ENCODE assay signal across 1 cellular context in the genomic region with DNA sequence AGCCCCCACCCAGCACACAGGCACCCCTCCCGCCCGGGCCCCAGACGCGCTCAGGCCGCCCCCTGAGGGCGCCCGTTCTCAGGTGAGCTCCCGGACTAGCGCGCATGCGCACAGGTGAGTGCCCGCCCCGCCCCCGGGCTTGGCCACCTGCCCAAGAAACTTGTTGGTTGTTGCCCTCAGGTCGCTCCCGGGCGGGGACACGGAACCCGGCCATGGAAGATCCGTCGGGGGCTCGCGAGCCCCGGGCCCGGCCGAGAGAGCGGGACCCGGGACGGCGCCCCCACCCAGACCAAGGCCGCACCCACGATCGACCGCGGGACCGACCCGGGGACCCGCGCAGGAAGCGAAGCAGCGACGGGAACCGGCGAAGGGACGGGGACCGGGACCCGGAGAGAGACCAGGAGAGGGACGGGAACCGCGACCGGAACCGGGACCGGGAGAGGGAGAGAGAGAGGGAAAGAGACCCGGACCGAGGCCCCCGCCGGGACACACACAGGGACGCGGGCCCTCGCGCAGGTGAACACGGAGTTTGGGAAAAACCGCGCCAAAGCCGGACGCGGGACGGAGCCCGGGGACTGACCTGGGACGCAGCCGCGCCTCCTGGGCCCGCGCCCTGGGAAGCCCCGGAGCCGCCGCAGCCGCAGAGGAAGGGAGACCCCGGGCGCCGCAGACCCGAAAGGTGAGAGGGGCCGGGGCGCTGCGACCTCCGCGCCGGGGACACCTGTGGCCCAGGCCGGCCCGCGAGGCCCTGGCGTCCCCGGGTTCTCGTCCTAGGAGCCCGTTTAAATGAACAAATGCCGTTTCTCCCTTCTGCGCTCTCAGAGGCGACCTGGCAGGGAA.
A peak's percentile ranks its signal among the peaks of the same experiment; 100 is the strongest.
TF ChIP-seq lines count a peak whose summit lies in the region.

A gene with protein sequence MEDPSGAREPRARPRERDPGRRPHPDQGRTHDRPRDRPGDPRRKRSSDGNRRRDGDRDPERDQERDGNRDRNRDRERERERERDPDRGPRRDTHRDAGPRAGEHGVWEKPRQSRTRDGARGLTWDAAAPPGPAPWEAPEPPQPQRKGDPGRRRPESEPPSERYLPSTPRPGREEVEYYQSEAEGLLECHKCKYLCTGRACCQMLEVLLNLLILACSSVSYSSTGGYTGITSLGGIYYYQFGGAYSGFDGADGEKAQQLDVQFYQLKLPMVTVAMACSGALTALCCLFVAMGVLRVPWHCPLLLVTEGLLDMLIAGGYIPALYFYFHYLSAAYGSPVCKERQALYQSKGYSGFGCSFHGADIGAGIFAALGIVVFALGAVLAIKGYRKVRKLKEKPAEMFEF (plus strand): TSS at position 167 of the 840 bp plus-strand sequence. CDS start 46 bp downstream, at position 213.

TF ChIP-seq in HepG2, 621 proteins besides CTCF, POLR2A, EP300 and RAD21 (continued from another document and continues in another):
- TF ChIP-seq, protein P1, sequence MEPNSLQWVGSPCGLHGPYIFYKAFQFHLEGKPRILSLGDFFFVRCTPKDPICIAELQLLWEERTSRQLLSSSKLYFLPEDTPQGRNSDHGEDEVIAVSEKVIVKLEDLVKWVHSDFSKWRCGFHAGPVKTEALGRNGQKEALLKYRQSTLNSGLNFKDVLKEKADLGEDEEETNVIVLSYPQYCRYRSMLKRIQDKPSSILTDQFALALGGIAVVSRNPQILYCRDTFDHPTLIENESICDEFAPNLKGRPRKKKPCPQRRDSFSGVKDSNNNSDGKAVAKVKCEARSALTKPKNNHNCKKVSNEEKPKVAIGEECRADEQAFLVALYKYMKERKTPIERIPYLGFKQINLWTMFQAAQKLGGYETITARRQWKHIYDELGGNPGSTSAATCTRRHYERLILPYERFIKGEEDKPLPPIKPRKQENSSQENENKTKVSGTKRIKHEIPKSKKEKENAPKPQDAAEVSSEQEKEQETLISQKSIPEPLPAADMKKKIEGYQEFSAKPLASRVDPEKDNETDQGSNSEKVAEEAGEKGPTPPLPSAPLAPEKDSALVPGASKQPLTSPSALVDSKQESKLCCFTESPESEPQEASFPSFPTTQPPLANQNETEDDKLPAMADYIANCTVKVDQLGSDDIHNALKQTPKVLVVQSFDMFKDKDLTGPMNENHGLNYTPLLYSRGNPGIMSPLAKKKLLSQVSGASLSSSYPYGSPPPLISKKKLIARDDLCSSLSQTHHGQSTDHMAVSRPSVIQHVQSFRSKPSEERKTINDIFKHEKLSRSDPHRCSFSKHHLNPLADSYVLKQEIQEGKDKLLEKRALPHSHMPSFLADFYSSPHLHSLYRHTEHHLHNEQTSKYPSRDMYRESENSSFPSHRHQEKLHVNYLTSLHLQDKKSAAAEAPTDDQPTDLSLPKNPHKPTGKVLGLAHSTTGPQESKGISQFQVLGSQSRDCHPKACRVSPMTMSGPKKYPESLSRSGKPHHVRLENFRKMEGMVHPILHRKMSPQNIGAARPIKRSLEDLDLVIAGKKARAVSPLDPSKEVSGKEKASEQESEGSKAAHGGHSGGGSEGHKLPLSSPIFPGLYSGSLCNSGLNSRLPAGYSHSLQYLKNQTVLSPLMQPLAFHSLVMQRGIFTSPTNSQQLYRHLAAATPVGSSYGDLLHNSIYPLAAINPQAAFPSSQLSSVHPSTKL (CRISPR knock-in tag; IDR thresholded peaks at IDR 0.05), result peak; percentile 15; the same call in 1 of the 2 replicates
- TF ChIP-seq, protein P2, sequence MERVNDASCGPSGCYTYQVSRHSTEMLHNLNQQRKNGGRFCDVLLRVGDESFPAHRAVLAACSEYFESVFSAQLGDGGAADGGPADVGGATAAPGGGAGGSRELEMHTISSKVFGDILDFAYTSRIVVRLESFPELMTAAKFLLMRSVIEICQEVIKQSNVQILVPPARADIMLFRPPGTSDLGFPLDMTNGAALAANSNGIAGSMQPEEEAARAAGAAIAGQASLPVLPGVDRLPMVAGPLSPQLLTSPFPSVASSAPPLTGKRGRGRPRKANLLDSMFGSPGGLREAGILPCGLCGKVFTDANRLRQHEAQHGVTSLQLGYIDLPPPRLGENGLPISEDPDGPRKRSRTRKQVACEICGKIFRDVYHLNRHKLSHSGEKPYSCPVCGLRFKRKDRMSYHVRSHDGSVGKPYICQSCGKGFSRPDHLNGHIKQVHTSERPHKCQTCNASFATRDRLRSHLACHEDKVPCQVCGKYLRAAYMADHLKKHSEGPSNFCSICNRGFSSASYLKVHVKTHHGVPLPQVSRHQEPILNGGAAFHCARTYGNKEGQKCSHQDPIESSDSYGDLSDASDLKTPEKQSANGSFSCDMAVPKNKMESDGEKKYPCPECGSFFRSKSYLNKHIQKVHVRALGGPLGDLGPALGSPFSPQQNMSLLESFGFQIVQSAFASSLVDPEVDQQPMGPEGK (CRISPR knock-in tag; IDR thresholded peaks at IDR 0.05), result no peak; the same call in 1 of the 2 replicates
- no peak for TF ChIP-seq EHMT2 (IDR thresholded peaks at IDR 0.05; ENCODE audit: borderline replicate concordance, low read depth, low read length)
- TF ChIP-seq, protein P3, sequence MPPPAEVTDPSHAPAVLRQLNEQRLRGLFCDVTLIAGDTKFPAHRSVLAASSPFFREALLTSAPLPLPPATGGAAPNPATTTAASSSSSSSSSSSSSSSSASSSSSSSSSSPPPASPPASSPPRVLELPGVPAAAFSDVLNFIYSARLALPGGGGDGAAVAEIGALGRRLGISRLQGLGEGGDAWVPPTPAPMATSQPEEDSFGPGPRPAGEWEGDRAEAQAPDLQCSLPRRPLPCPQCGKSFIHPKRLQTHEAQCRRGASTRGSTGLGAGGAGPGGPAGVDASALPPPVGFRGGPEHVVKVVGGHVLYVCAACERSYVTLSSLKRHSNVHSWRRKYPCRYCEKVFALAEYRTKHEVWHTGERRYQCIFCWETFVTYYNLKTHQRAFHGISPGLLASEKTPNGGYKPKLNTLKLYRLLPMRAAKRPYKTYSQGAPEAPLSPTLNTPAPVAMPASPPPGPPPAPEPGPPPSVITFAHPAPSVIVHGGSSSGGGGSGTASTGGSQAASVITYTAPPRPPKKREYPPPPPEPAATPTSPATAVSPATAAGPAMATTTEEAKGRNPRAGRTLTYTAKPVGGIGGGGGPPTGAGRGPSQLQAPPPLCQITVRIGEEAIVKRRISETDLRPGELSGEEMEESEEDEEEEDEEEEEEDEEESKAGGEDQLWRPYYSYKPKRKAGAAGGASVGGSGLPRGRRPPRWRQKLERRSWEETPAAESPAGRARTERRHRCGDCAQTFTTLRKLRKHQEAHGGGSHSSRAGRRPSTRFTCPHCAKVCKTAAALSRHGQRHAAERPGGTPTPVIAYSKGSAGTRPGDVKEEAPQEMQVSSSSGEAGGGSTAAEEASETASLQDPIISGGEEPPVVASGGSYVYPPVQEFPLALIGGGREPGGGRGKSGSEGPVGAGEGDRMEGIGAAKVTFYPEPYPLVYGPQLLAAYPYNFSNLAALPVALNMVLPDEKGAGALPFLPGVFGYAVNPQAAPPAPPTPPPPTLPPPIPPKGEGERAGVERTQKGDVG (CRISPR knock-in tag; IDR thresholded peaks at IDR 0.05; ENCODE audit: borderline replicate concordance), result no peak
- TF ChIP-seq, protein P4, sequence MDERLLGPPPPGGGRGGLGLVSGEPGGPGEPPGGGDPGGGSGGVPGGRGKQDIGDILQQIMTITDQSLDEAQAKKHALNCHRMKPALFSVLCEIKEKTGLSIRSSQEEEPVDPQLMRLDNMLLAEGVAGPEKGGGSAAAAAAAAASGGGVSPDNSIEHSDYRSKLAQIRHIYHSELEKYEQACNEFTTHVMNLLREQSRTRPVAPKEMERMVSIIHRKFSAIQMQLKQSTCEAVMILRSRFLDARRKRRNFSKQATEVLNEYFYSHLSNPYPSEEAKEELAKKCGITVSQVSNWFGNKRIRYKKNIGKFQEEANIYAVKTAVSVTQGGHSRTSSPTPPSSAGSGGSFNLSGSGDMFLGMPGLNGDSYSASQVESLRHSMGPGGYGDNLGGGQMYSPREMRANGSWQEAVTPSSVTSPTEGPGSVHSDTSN (CRISPR knock-in tag; IDR thresholded peaks at IDR 0.05), result no peak
- peak; percentile 63; the same call in 1 of the 2 replicates for TF ChIP-seq NFKB2 (CRISPR knock-in tag; IDR thresholded peaks at IDR 0.05; ENCODE audit: borderline replicate concordance)
- no peak for TF ChIP-seq AGO2 (optimal IDR thresholded peaks at IDR 0.05; ENCODE audit: low read depth, low read length)
- TF ChIP-seq, protein P5, sequence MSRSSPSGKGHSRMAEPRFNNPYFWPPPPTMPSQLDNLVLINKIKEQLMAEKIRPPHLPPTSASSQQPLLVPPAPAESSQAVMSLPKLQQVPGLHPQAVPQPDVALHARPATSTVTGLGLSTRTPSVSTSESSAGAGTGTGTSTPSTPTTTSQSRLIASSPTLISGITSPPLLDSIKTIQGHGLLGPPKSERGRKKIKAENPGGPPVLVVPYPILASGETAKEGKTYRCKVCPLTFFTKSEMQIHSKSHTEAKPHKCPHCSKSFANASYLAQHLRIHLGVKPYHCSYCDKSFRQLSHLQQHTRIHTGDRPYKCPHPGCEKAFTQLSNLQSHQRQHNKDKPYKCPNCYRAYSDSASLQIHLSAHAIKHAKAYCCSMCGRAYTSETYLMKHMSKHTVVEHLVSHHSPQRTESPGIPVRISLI (CRISPR knock-in tag; IDR thresholded peaks at IDR 0.05; ENCODE audit: borderline replicate concordance), result peak; percentile 34; the same call in 1 of the 2 replicates
- TF ChIP-seq, protein P6, sequence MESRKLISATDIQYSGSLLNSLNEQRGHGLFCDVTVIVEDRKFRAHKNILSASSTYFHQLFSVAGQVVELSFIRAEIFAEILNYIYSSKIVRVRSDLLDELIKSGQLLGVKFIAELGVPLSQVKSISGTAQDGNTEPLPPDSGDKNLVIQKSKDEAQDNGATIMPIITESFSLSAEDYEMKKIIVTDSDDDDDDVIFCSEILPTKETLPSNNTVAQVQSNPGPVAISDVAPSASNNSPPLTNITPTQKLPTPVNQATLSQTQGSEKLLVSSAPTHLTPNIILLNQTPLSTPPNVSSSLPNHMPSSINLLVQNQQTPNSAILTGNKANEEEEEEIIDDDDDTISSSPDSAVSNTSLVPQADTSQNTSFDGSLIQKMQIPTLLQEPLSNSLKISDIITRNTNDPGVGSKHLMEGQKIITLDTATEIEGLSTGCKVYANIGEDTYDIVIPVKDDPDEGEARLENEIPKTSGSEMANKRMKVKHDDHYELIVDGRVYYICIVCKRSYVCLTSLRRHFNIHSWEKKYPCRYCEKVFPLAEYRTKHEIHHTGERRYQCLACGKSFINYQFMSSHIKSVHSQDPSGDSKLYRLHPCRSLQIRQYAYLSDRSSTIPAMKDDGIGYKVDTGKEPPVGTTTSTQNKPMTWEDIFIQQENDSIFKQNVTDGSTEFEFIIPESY (CRISPR knock-in tag; IDR thresholded peaks at IDR 0.05), result no peak
- no peak for TF ChIP-seq TBP (CRISPR knock-in tag; IDR thresholded peaks at IDR 0.05)
- TF ChIP-seq ZNF552 (CRISPR knock-in tag; IDR thresholded peaks at IDR 0.05; ENCODE audit: borderline replicate concordance), result no peak
- no peak for TF ChIP-seq MXI1 (IDR thresholded peaks at IDR 0.05; ENCODE audit: borderline replicate concordance, low read depth, low read length)
- 0 out of 2 replicates have a peak, but pooled peaks have one; percentile 39 for TF ChIP-seq ESRRA (CRISPR knock-in tag; IDR thresholded peaks at IDR 0.05; ENCODE audit: low read depth)
- TF ChIP-seq ZNF256 (CRISPR knock-in tag; conservative IDR thresholded peaks at IDR 0.05), result no peak
- no peak for TF ChIP-seq TEAD2 (CRISPR knock-in tag; IDR thresholded peaks at IDR 0.05)
- TF ChIP-seq TSC22D2 (CRISPR knock-in tag; IDR thresholded peaks at IDR 0.05; ENCODE audit: borderline replicate concordance), result peak; percentile 49; the same call in 1 of the 2 replicates
- no peak for TF ChIP-seq GZF1 (CRISPR knock-in tag; IDR thresholded peaks at IDR 0.05)
- TF ChIP-seq SNAPC2 (CRISPR knock-in tag; IDR thresholded peaks at IDR 0.05), result no peak; the same call in 1 of the 2 replicates
- TF ChIP-seq RORA (CRISPR knock-in tag; IDR thresholded peaks at IDR 0.05), result no peak
- TF ChIP-seq, protein P7, sequence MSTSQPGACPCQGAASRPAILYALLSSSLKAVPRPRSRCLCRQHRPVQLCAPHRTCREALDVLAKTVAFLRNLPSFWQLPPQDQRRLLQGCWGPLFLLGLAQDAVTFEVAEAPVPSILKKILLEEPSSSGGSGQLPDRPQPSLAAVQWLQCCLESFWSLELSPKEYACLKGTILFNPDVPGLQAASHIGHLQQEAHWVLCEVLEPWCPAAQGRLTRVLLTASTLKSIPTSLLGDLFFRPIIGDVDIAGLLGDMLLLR (CRISPR knock-in tag; IDR thresholded peaks at IDR 0.05), result no peak
- no peak for TF ChIP-seq SOX13 (IDR thresholded peaks at IDR 0.05)
- 0 out of 4 replicates have a peak, but pooled peaks of 1 of the 2 experiments have one; percentile 9 for TF ChIP-seq SOX13 (CRISPR knock-in tag; conservative IDR thresholded peaks at IDR 0.05 in 1 of 2, IDR thresholded peaks at IDR 0.05 in 1 of 2)
- no peak for TF ChIP-seq MBNL3 (CRISPR knock-in tag; conservative IDR thresholded peaks at IDR 0.05)
- TF ChIP-seq ZNF3 (CRISPR knock-in tag; IDR thresholded peaks at IDR 0.05), result no peak
- no peak for TF ChIP-seq DR1 (CRISPR knock-in tag; IDR thresholded peaks at IDR 0.05)
- no peak for TF ChIP-seq WIZ (CRISPR knock-in tag; IDR thresholded peaks at IDR 0.05)
- no peak for TF ChIP-seq HMG20A (CRISPR knock-in tag; IDR thresholded peaks at IDR 0.05; ENCODE audit: borderline replicate concordance)
- TF ChIP-seq ZNF570 (CRISPR knock-in tag; IDR thresholded peaks at IDR 0.05; ENCODE audit: borderline replicate concordance), result no peak
- TF ChIP-seq ZNF274 (CRISPR knock-in tag; IDR thresholded peaks at IDR 0.05), result peak; percentile 70
- no peak for TF ChIP-seq NFKBIZ (CRISPR knock-in tag; IDR thresholded peaks at IDR 0.05)
- TF ChIP-seq, protein P8, sequence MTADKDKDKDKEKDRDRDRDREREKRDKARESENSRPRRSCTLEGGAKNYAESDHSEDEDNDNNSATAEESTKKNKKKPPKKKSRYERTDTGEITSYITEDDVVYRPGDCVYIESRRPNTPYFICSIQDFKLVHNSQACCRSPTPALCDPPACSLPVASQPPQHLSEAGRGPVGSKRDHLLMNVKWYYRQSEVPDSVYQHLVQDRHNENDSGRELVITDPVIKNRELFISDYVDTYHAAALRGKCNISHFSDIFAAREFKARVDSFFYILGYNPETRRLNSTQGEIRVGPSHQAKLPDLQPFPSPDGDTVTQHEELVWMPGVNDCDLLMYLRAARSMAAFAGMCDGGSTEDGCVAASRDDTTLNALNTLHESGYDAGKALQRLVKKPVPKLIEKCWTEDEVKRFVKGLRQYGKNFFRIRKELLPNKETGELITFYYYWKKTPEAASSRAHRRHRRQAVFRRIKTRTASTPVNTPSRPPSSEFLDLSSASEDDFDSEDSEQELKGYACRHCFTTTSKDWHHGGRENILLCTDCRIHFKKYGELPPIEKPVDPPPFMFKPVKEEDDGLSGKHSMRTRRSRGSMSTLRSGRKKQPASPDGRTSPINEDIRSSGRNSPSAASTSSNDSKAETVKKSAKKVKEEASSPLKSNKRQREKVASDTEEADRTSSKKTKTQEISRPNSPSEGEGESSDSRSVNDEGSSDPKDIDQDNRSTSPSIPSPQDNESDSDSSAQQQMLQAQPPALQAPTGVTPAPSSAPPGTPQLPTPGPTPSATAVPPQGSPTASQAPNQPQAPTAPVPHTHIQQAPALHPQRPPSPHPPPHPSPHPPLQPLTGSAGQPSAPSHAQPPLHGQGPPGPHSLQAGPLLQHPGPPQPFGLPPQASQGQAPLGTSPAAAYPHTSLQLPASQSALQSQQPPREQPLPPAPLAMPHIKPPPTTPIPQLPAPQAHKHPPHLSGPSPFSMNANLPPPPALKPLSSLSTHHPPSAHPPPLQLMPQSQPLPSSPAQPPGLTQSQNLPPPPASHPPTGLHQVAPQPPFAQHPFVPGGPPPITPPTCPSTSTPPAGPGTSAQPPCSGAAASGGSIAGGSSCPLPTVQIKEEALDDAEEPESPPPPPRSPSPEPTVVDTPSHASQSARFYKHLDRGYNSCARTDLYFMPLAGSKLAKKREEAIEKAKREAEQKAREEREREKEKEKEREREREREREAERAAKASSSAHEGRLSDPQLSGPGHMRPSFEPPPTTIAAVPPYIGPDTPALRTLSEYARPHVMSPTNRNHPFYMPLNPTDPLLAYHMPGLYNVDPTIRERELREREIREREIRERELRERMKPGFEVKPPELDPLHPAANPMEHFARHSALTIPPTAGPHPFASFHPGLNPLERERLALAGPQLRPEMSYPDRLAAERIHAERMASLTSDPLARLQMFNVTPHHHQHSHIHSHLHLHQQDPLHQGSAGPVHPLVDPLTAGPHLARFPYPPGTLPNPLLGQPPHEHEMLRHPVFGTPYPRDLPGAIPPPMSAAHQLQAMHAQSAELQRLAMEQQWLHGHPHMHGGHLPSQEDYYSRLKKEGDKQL (CRISPR knock-in tag; IDR thresholded peaks at IDR 0.05; ENCODE audit: low read depth), result no peak
